Comparison of ENCODE assay signal across 8 cellular contexts in genomic region chr9:132006657-132007370, GRCh38.
DNase-seq lines count a peak whose midpoint lies in the region; ATAC-seq and TF ChIP-seq lines count a peak whose summit lies in the region.

No MANE protein-coding gene starts in this region.

- peaks cover 55% of the 10 kb centered on the region for H3K4me1 Mint-ChIP-seq in nephron progenitor cell

- H3K27ac Mint-ChIP-seq in nephron progenitor cell, result no peak overlapping the region

- no peaks in the 10 kb centered on the region for H3K27me3 ChIP-seq in upper lobe of right lung

- H3K27me3 Mint-ChIP-seq in nephron progenitor cell (ENCODE audit: low read depth, poor library complexity), result peaks cover 2% of the 10 kb centered on the region

- peak; percentile 82 for DNase-seq in NCI-H510A treated with DMSO at 0.1 percent for 48 hours (lab: John Stamatoyannopoulos, UW)
- DNase-seq in nephron progenitor cell, result no peak
- DNase-seq in 8988T, result no peak
- DNase-seq in T-helper 9 cell, result no peak
- DNase-seq in upper lobe of right lung, result no peak

- no peaks in the 10 kb centered on the region for H3K36me3 ChIP-seq in upper lobe of right lung

- H3K4me3 ChIP-seq in upper lobe of right lung, result no peak overlapping the region

- TF ChIP-seq CTCF in nephron progenitor cell (IDR thresholded peaks at IDR 0.05) (no peak), upper lobe of right lung (IDR thresholded peaks at IDR 0.05) (no peak)

- no peaks in the 10 kb centered on the region for H3K4me1 ChIP-seq in upper lobe of right lung

- H3K27ac ChIP-seq in upper lobe of right lung, result no peak overlapping the region

- intact Hi-C loops in upper lobe of right lung (cut with DNase I), result no loop called here

- peaks cover 2% of the 10 kb centered on the region for H3K9me3 Mint-ChIP-seq in nephron progenitor cell

- no peaks in the 10 kb centered on the region for H3K9me3 ChIP-seq in upper lobe of right lung

- peaks cover 15% of the 10 kb centered on the region for H3K36me3 Mint-ChIP-seq in nephron progenitor cell (ENCODE audit: low read depth)

- H3K4me3 Mint-ChIP-seq in nephron progenitor cell, result no peak overlapping the region

- peak; percentile 76 for ATAC-seq in GM18520 (IDR thresholded peaks at IDR 0.05; ENCODE audit: unreplicated experiment)
- peak; percentile 73 for ATAC-seq in HG02642 (IDR thresholded peaks at IDR 0.05; ENCODE audit: poor library complexity, unreplicated experiment)
- peak; percentile 75 for ATAC-seq in esophagus mucosa
- no peak for ATAC-seq in upper lobe of right lung
